1 cellular context compared by ENCODE assay signal in genomic region chr9:121367651-121368510, GRCh38.
TF ChIP-seq lines count a peak whose summit lies in the region.

No MANE protein-coding gene starts in this region.

TF ChIP-seq in SK-N-SH treated with all-trans-retinoic acid at 6 μM for 48 hours, 23 proteins besides CTCF, POLR2A, EP300 and RAD21 (continued from another document):
- TF ChIP-seq, protein P1, sequence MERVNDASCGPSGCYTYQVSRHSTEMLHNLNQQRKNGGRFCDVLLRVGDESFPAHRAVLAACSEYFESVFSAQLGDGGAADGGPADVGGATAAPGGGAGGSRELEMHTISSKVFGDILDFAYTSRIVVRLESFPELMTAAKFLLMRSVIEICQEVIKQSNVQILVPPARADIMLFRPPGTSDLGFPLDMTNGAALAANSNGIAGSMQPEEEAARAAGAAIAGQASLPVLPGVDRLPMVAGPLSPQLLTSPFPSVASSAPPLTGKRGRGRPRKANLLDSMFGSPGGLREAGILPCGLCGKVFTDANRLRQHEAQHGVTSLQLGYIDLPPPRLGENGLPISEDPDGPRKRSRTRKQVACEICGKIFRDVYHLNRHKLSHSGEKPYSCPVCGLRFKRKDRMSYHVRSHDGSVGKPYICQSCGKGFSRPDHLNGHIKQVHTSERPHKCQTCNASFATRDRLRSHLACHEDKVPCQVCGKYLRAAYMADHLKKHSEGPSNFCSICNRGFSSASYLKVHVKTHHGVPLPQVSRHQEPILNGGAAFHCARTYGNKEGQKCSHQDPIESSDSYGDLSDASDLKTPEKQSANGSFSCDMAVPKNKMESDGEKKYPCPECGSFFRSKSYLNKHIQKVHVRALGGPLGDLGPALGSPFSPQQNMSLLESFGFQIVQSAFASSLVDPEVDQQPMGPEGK (CRISPR knock-in tag; IDR thresholded peaks at IDR 0.05; ENCODE audit: borderline replicate concordance): no peak
- TF ChIP-seq GLIS3 (CRISPR knock-in tag; IDR thresholded peaks at IDR 0.05) (peak; percentile 78; the same call in 1 of the 2 replicates), ZFP3 (CRISPR knock-in tag; IDR thresholded peaks at IDR 0.05) (no peak), OSR1 (CRISPR knock-in tag; IDR thresholded peaks at IDR 0.05) (no peak), PPARA (CRISPR knock-in tag; IDR thresholded peaks at IDR 0.05; ENCODE audit: borderline replicate concordance) (no peak), ARNTL (CRISPR knock-in tag; IDR thresholded peaks at IDR 0.05; ENCODE audit: borderline replicate concordance, low read depth) (no peak), ESRRG (CRISPR knock-in tag; IDR thresholded peaks at IDR 0.05) (0 out of 2 replicates have a peak, but pooled peaks have one; percentile 57), ZNF8 (CRISPR knock-in tag; IDR thresholded peaks at IDR 0.05) (0 out of 2 replicates have a peak, but pooled peaks have one; percentile 30)
TF ChIP-seq in SK-N-SH treated with all-trans-retinoic acid at 6 μM for 48 hours: peak in this region for 6.
